ENCODE assay signal across 17 cellular contexts in genomic region chr13:79398169-79398568, GRCh38. TPM values are rescaled to one million over a fixed set of nuclear protein-coding genes. Genes with fewer than 3 reads are reported as not detected.
A peak's percentile ranks its signal among the peaks of the same experiment; 100 is the strongest.
DNase-seq lines count a peak whose midpoint lies in the region; ATAC-seq, FAIRE-seq and TF ChIP-seq lines count a peak whose summit lies in the region.
"Had no signal": no experiment of that assay in that cellular context is flagged by ENCODE, and none has a peak within 500 bp of the region (broad histone marks: within the 10 kb centered on the region; RNA-seq: fewer than 3 reads in every experiment).

No MANE protein-coding gene starts in this region.

- no peak overlapping the region for H3K9ac ChIP-seq in neural progenitor cell

- peaks cover 34% of the 10 kb centered on the region for H3F3A ChIP-seq in neural progenitor cell (ENCODE audit: low read depth)

- H3K27ac ChIP-seq in heart left ventricle (no peak overlapping the region), neural progenitor cell (no peak overlapping the region)
- H3K27ac ChIP-seq: RWPE1, SJSA1 had no signal

- peak overlapping the region; percentile 84 for H3K27ac Mint-ChIP-seq in activated naive CD4-positive, alpha-beta T cell treated with anti-CD3 and anti-CD28 coated beads, Interleukin-2, amount 50 U/mL, for 24 hours
- no peak overlapping the region for H3K27ac Mint-ChIP-seq in activated naive CD4-positive, alpha-beta T cell treated with anti-CD3 and anti-CD28 coated beads, Interleukin-2, amount 50 U/mL, for 72 hours
- peak overlapping the region; percentile 61 for H3K27ac Mint-ChIP-seq in central memory CD8-positive, alpha-beta T cell (ENCODE audit: low read depth)
- H3K27ac Mint-ChIP-seq in progenitor cell of endocrine pancreas (peak overlapping the region; percentile 28), neural progenitor cell (no peak overlapping the region)

- no peak for TF ChIP-seq POLR2A in heart left ventricle (IDR thresholded peaks at IDR 0.05)

- H3K79me2 ChIP-seq in neural progenitor cell (ENCODE audit: low read depth), result peaks cover 100% of the 10 kb centered on the region

- H3K27me3 ChIP-seq in heart left ventricle (no peaks in the 10 kb centered on the region), neural progenitor cell (no peaks in the 10 kb centered on the region)
- H3K27me3 ChIP-seq: SJSA1 had no signal

- H3K36me3 ChIP-seq in heart left ventricle, result peaks cover 0 to 30% (median 14%) of the 10 kb centered on the region in 9 donors
- H3K36me3 ChIP-seq in neural progenitor cell, result peaks cover 36% of the 10 kb centered on the region

- intact Hi-C loops in heart left ventricle (cut with DNase I), result no loop called here

- H3K4me3 ChIP-seq in heart left ventricle (no peak overlapping the region), neural progenitor cell (no peak overlapping the region)
- H3K4me3 ChIP-seq: HAP-1, SJSA1 had no signal

- no peaks in the 10 kb centered on the region for H3K27me3 Mint-ChIP-seq in activated naive CD4-positive, alpha-beta T cell treated with anti-CD3 and anti-CD28 coated beads, Interleukin-2, amount 50 U/mL, for 24 hours
- no peaks in the 10 kb centered on the region for H3K27me3 Mint-ChIP-seq in central memory CD8-positive, alpha-beta T cell
- no peaks in the 10 kb centered on the region for H3K27me3 Mint-ChIP-seq in progenitor cell of endocrine pancreas
- peaks cover 4% of the 10 kb centered on the region for H3K27me3 Mint-ChIP-seq in neural progenitor cell (ENCODE audit: insufficient read depth, low read depth)

- peak; percentile 11 for FAIRE-seq in GM19239 (lab: Jason Lieb, UNC)

- no peak for TF ChIP-seq CTCF in progenitor cell of endocrine pancreas (IDR thresholded peaks at IDR 0.05; ENCODE audit: unreplicated experiment)
- TF ChIP-seq CTCF in heart left ventricle (IDR thresholded peaks at IDR 0.05), result no peak
- no peak for TF ChIP-seq CTCF in neural progenitor cell (IDR thresholded peaks at IDR 0.05)

- no peak overlapping the region for H2AFZ ChIP-seq in neural progenitor cell (replicated peaks)

- H3K9me3 ChIP-seq in heart left ventricle (peaks cover 0 to 16% (median 3%) of the 10 kb centered on the region in 12 donors), neural progenitor cell (ENCODE audit: low read depth) (peaks cover 20% of the 10 kb centered on the region)
- H3K9me3 ChIP-seq: HAP-1 had no signal

- ATAC-seq in activated naive CD4-positive, alpha-beta T cell treated with anti-CD3 and anti-CD28 coated beads, Interleukin-2, amount 50 U/mL, for 72 hours, result no peak
- no peak for ATAC-seq in central memory CD8-positive, alpha-beta T cell (replicated peaks; ENCODE audit: extremely low read depth, poor library complexity, severe bottlenecking)
- ATAC-seq in heart left ventricle, result no peak
- ATAC-seq in GM19397 (IDR thresholded peaks at IDR 0.05; ENCODE audit: unreplicated experiment), result no peak

- no peaks in the 10 kb centered on the region for H3K9me3 Mint-ChIP-seq in activated naive CD4-positive, alpha-beta T cell treated with anti-CD3 and anti-CD28 coated beads, Interleukin-2, amount 50 U/mL, for 24 hours
- peaks cover 4 to 11% of the 10 kb centered on the region in 2 donors for H3K9me3 Mint-ChIP-seq in activated naive CD4-positive, alpha-beta T cell treated with anti-CD3 and anti-CD28 coated beads, Interleukin-2, amount 50 U/mL, for 72 hours
- peaks cover 5% of the 10 kb centered on the region for H3K9me3 Mint-ChIP-seq in central memory CD8-positive, alpha-beta T cell
- H3K9me3 Mint-ChIP-seq in progenitor cell of endocrine pancreas (ENCODE audit: low read depth), result peaks cover 10% of the 10 kb centered on the region
- peaks cover 55% of the 10 kb centered on the region for H3K9me3 Mint-ChIP-seq in neural progenitor cell

- DNase-seq in activated naive CD4-positive, alpha-beta T cell treated with anti-CD3 and anti-CD28 coated beads, Interleukin-2, amount 50 U/mL, for 72 hours (ENCODE audit: low spot score in 2 of 2), result no peak
- DNase-seq in GM19239 (ENCODE audit: insufficient read length, low spot score) (no peak), progenitor cell of endocrine pancreas (ENCODE audit: low spot score, unreplicated experiment) (no peak), heart left ventricle (no peak), neural progenitor cell (ENCODE audit: low spot score) (no peak)
- DNase-seq in central memory CD8-positive, alpha-beta T cell (ENCODE audit: low spot score in 2 of 2), result no peak
- DNase-seq: AML-193, EL, NCI-H1436 treated with DMSO at 0.1 percent for 48 hours, NCI-H2107, NCI-H345, NCI-H526 treated with DMSO at 0.1 percent for 48 hours had no signal

- peaks cover 39% of the 10 kb centered on the region for H3K4me1 Mint-ChIP-seq in activated naive CD4-positive, alpha-beta T cell treated with anti-CD3 and anti-CD28 coated beads, Interleukin-2, amount 50 U/mL, for 24 hours
- peaks cover 60% of the 10 kb centered on the region for H3K4me1 Mint-ChIP-seq in central memory CD8-positive, alpha-beta T cell
- H3K4me1 Mint-ChIP-seq in progenitor cell of endocrine pancreas (ENCODE audit: low read depth) (peaks cover 38% of the 10 kb centered on the region), neural progenitor cell (peaks cover 8% of the 10 kb centered on the region)

- no peak overlapping the region for H3K4me2 ChIP-seq in neural progenitor cell

- H3K36me3 Mint-ChIP-seq in activated naive CD4-positive, alpha-beta T cell treated with anti-CD3 and anti-CD28 coated beads, Interleukin-2, amount 50 U/mL, for 24 hours, result peaks cover 36% of the 10 kb centered on the region
- peaks cover 25 to 67% of the 10 kb centered on the region in 2 donors for H3K36me3 Mint-ChIP-seq in activated naive CD4-positive, alpha-beta T cell treated with anti-CD3 and anti-CD28 coated beads, Interleukin-2, amount 50 U/mL, for 72 hours
- peaks cover 23% of the 10 kb centered on the region for H3K36me3 Mint-ChIP-seq in central memory CD8-positive, alpha-beta T cell (ENCODE audit: insufficient read depth)
- peaks cover 37% of the 10 kb centered on the region for H3K36me3 Mint-ChIP-seq in progenitor cell of endocrine pancreas (ENCODE audit: insufficient read depth)
- H3K36me3 Mint-ChIP-seq in neural progenitor cell, result peaks cover 78% of the 10 kb centered on the region

- peaks cover 48% of the 10 kb centered on the region for H4K20me1 ChIP-seq in neural progenitor cell (ENCODE audit: low read depth)

- H3K4me3 Mint-ChIP-seq in activated naive CD4-positive, alpha-beta T cell treated with anti-CD3 and anti-CD28 coated beads, Interleukin-2, amount 50 U/mL, for 24 hours, result peak overlapping the region; percentile 9
- H3K4me3 Mint-ChIP-seq in central memory CD8-positive, alpha-beta T cell, result no peak overlapping the region
- H3K4me3 Mint-ChIP-seq in progenitor cell of endocrine pancreas (ENCODE audit: low read depth), result no peak overlapping the region
- no peak overlapping the region for H3K4me3 Mint-ChIP-seq in neural progenitor cell

- H3K4me1 ChIP-seq in heart left ventricle (peaks cover 0 to 71% (median 42%) of the 10 kb centered on the region in 12 donors), neural progenitor cell (peaks cover 35% of the 10 kb centered on the region)

RNA-seq across cellular contexts. Expression of gene RBM26, which starts 7.9 kb away (rescaled TPM):
- total RNA-seq in activated naive CD4-positive, alpha-beta T cell treated with anti-CD3 and anti-CD28 coated beads, Interleukin-2, amount 50 U/mL, for 72 hours, result 10 to 100 TPM; 69.4 to 71.1 TPM
- total RNA-seq in progenitor cell of endocrine pancreas (78.6 and 81.2 TPM in 2 replicates), heart left ventricle (10 to 100 TPM; 16.9 to 28.4 (median 21.0) TPM), neural progenitor cell (ENCODE audit: low replicate concordance) (80.7 and 136 TPM in 2 replicates)
- 10 to 100 TPM; 11.5 to 16.6 TPM for polyA plus RNA-seq in heart left ventricle

Comparison
In these comparisons a context has a peak if more than half of its experiments do, and no peak if none do; other contexts are left out.
1. H3K27ac Mint-ChIP-seq: peak in activated naive CD4-positive, alpha-beta T cell treated with anti-CD3 and anti-CD28 coated beads, Interleukin-2, amount 50 U/mL, for 24 hours (single experiment), central memory CD8-positive, alpha-beta T cell (single experiment) and progenitor cell of endocrine pancreas (single experiment); none in activated naive CD4-positive, alpha-beta T cell treated with anti-CD3 and anti-CD28 coated beads, Interleukin-2, amount 50 U/mL, for 72 hours (0 of 2) and neural progenitor cell (single experiment).